7 cellular contexts compared by ENCODE assay signal in the genomic region with DNA sequence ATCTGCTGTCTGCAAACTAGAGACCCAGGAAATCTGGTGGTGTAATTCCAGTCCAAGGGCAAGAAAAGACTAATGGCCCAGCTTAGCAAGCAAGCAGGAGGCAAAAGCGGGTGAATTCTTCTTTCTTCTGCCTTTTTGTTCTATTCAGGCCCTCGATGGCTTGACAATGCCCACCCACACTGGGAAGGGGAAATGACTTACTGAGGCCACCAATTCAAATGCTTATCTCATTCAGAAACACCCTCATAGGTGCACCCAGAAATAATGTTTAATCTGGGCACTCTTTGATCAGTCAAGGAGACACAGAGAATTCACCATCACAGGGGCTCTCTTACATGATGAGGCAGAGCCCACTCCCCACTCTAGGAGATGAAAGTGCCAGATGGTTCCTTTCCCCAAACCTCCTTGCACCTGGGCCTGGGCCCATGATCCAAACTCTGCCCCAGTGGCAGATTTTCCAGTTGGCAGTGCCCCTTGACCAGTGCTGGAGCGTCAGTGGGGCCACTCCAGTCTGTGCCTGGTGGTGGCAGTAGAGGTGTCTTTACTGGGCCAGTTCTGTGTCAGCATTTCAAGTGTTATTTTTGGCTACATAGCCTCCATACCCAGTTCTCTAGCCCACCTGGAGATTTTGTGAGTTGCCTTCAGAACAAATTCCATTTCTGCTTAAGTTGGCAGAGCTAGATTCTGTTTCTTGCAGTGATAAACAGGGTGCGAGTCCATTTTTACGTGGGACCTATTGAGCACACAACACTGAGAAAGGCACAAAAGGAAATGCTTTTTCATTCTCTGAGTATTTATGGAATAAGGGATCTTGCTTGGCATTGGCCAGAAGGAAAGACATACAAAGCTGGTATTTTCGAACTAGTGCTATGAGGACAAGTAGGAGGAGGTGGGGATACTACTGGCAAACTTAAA. TPM values are rescaled to one million over a fixed set of nuclear protein-coding genes. Genes with fewer than 3 reads are reported as not detected.
A peak's percentile ranks its signal among the peaks of the same experiment; 100 is the strongest.
DNase-seq lines count a peak whose midpoint lies in the region; ATAC-seq, FAIRE-seq and TF ChIP-seq lines count a peak whose summit lies in the region.

No MANE protein-coding gene starts in this region.

- no peak overlapping the region for H3K56ac ChIP-seq in H1 (replicated peaks; ENCODE audit: insufficient read length, low read depth, low read length)

- H3K18ac ChIP-seq in H1 (ENCODE audit: extremely low read depth, low read length), result no peak overlapping the region

- H4K5ac ChIP-seq in H1 (ENCODE audit: insufficient read length, low read depth, low read length), result no peak overlapping the region

- FAIRE-seq in H1 (lab: Jason Lieb, UNC), result peak; percentile 96

- H3K4me2 ChIP-seq in H1 (ENCODE audit: insufficient read depth in 1 of 2, low read depth in 2 of 2, low read length in 2 of 2), result peak overlapping the region in 1 of 2 experiments; percentile 14; a peak in 2 of 4 replicates

- H3K27me3 ChIP-seq in H1 (replicated peaks in 1 of 4; ENCODE audit: control insufficient read depth in 3 of 4, extremely low read depth in 1 of 4, insufficient read depth in 3 of 4, low read length in 3 of 4), result peaks cover 0 to 6% (median 4%) of the 10 kb centered on the region in 4 experiments; a peak in 3 of 7 replicates

- H2AK5ac ChIP-seq in H1 (ENCODE audit: low read depth, low read length), result no peak overlapping the region

- no peaks in the 10 kb centered on the region; the same call in 1 of the 2 replicates for H3K23me2 ChIP-seq in H1 (ENCODE audit: low read depth, low read length)

- peaks cover 0 to 2% of the 10 kb centered on the region in 2 experiments for H4K20me1 ChIP-seq in H1 (replicated peaks in 1 of 2; ENCODE audit: control insufficient read depth in 1 of 2, insufficient read depth in 2 of 2, low read length in 2 of 2)

- no peak overlapping the region for H2BK120ac ChIP-seq in H1 (replicated peaks; ENCODE audit: low read depth, low read length)

- no peaks in the 10 kb centered on the region for H3K79me2 ChIP-seq in H1 (ENCODE audit: control insufficient read depth in 1 of 2, insufficient read depth in 2 of 2, low read length in 2 of 2)

- H2BK12ac ChIP-seq in H1 (ENCODE audit: low read depth, low read length), result 0 out of 2 replicates have a peak overlapping the region, but pooled peaks have one; percentile 2

- H4K91ac ChIP-seq in H1 (replicated peaks; ENCODE audit: insufficient read length, low read length), result no peak overlapping the region

- 0 out of 2 replicates have a peak overlapping the region, but pooled peaks have one; percentile 8 for H2BK5ac ChIP-seq in H1 (ENCODE audit: low read depth, low read length)

- H3K4me3 ChIP-seq in H1 (ENCODE audit: extremely low read depth in 1 of 4, insufficient read depth in 2 of 4, low read depth in 3 of 4, low read length in 4 of 4), result no peak overlapping the region

- H3K9me3 ChIP-seq in H1 (ENCODE audit: insufficient read depth in 2 of 2, low read depth in 1 of 2, low read length in 1 of 2), result no peaks in the 10 kb centered on the region

- H3K14ac ChIP-seq in H1 (ENCODE audit: insufficient read length), result no peak overlapping the region

- TF ChIP-seq CTCF in GM10248 (IDR thresholded peaks at IDR 0.05; ENCODE audit: control extremely low read depth, extremely low read depth, low read depth, missing control alignments) (peak; percentile 33), H1 (IDR thresholded peaks at IDR 0.05; ENCODE audit: control extremely low read depth in 1 of 3, insufficient read depth in 1 of 3, low read depth in 1 of 3, low read length in 3 of 3) (peak; percentile 76 to 79 (median 77))

- peak; percentile 70 to 80 for TF ChIP-seq RAD21 in H1 (IDR thresholded peaks at IDR 0.05 in 1 of 2, conservative IDR thresholded peaks at IDR 0.05 in 1 of 2; ENCODE audit: low read depth in 2 of 2, low read length in 2 of 2)

- no peaks in the 10 kb centered on the region for H3K79me1 ChIP-seq in H1 (ENCODE audit: low read depth, low read length)

- no peak overlapping the region for H4K8ac ChIP-seq in H1 (ENCODE audit: extremely low read depth, insufficient read depth, low read length)

- DNase-seq in GM10248 (ENCODE audit: extremely low spot score) (peak; percentile 26), LHCN-M2 (ENCODE audit: low read depth) (peak; percentile 28), H1 (ENCODE audit: low read depth in 1 of 2, low spot score in 2 of 2) (peak in 1 of 2 experiments; percentile 69), NCI-H187 treated with DMSO at 0.1 percent for 48 hours (lab: John Stamatoyannopoulos, UW) (no peak)
- DNase-seq in stimulated activated naive CD8-positive, alpha-beta T cell treated with anti-CD3 and anti-CD28 coated beads, Interleukin-15, Interleukin-2, amounts not matched to agents 100 U/mL and 50 U/mL, for 24 hours, result peak; percentile 12

- H3K27ac ChIP-seq in H1 (ENCODE audit: low read depth, low read length), result no peak overlapping the region

- no peaks in the 10 kb centered on the region for H3K36me3 ChIP-seq in H1 (ENCODE audit: control insufficient read depth in 2 of 4, insufficient read depth in 4 of 4, low read length in 3 of 4)

- H2AFZ ChIP-seq in H1 (ENCODE audit: low read length), result no peak overlapping the region

- H2BK20ac ChIP-seq in H1 (ENCODE audit: low read length), result no peak overlapping the region

- TF ChIP-seq POLR2A in H1 (IDR thresholded peaks at IDR 0.05; ENCODE audit: control extremely low read depth in 1 of 2, low read depth in 2 of 2, low read length in 2 of 2), result no peak

- peaks cover 0 to 9% (median 4%) of the 10 kb centered on the region in 4 experiments; a peak in 4 of 7 replicates for H3K4me1 ChIP-seq in H1 (replicated peaks in 1 of 4; ENCODE audit: control insufficient read depth in 3 of 4, insufficient read depth in 4 of 4, low read length in 3 of 4)

- POLR2A ChIA-PET in GM10248 (lab: Yijun Ruan, JAX), result no interaction called here
- POLR2A ChIA-PET in H1 (lab: Charles Lee; ENCODE audit: partially characterized antibody), result no interaction called here

- peak; percentile 74 for ATAC-seq in GM21390 (IDR thresholded peaks at IDR 0.05; ENCODE audit: unreplicated experiment)
- peak; percentile 59 for ATAC-seq in stimulated activated naive CD8-positive, alpha-beta T cell treated with anti-CD3 and anti-CD28 coated beads, Interleukin-15, Interleukin-2, amounts not matched to agents 100 U/mL and 50 U/mL, for 24 hours
- ATAC-seq in HG02970 (IDR thresholded peaks at IDR 0.05; ENCODE audit: low FRiP score, unreplicated experiment), result no peak

- H3K9ac ChIP-seq in H1 (replicated peaks in 1 of 4; ENCODE audit: extremely low read depth in 1 of 4, low read depth in 3 of 4, low read length in 3 of 4), result no peak overlapping the region

- H3K4ac ChIP-seq in H1 (replicated peaks; ENCODE audit: insufficient read length, low read depth, low read length), result no peak overlapping the region

- H3K23ac ChIP-seq in H1 (ENCODE audit: insufficient read length), result no peak overlapping the region

- no peak for TF ChIP-seq EP300 in H1 (IDR thresholded peaks at IDR 0.05; ENCODE audit: borderline replicate concordance in 1 of 2, low read depth in 2 of 2, low read length in 2 of 2)

- no peak overlapping the region for H2BK15ac ChIP-seq in H1 (ENCODE audit: low read length)

- CTCF ChIA-PET in GM10248 (lab: Yijun Ruan, JAX), result interaction anchor here (0.8 to 1.5 kb wide), 4 partner anchors 24 to 91 kb away, joined by 3 to 5 read pairs (median 4); no protein-coding TSS in a partner anchor
- CTCF ChIA-PET in H1 (lab: Charles Lee; ENCODE audit: partially characterized antibody), result interaction anchor here (0.6 to 8.6 kb wide), 25 partner anchors 8 to 177 kb away, joined by 3 to 73 read pairs (median 4); a partner anchor contains a TSS

- 55% methylated on average over 6 of the region's 6 CpGs; no CpG with 5 or more reads in 1 of the 2 experiments for WGBS in H1 (ENCODE audit: extremely low coverage in 1 of 2, insufficient coverage in 1 of 2, insufficient read length in 1 of 2, insufficient replicate concordance in 2 of 2, low coverage in 1 of 2, low lambda C conversion rate in 2 of 2, missing lambda C conversion rate in 1 of 2), 2 experiments

TF ChIP-seq in H1, 55 proteins besides CTCF, POLR2A, EP300 and RAD21 (continues in another document):
- TF ChIP-seq HDAC6 (IDR thresholded peaks at IDR 0.05; ENCODE audit: low read depth, low read length) (no peak), BACH1 (IDR thresholded peaks at IDR 0.05; ENCODE audit: low read length) (no peak), KDM4A (IDR thresholded peaks at IDR 0.05; ENCODE audit: low read depth, low read length, severe bottlenecking) (no peak), SUZ12 (IDR thresholded peaks at IDR 0.05; ENCODE audit: low read length) (no peak), FOSL1 (IDR thresholded peaks at IDR 0.05; ENCODE audit: insufficient read depth, low read depth, low read length) (no peak), TAF7 (optimal IDR thresholded peaks at IDR 0.05; ENCODE audit: borderline replicate concordance, low read depth, low read length) (no peak), BCL11A (IDR thresholded peaks at IDR 0.05; ENCODE audit: low read depth in 2 of 2, low read length in 2 of 2) (no peak), TCF12 (IDR thresholded peaks at IDR 0.05; ENCODE audit: low read depth, low read length) (0 out of 2 replicates have a peak, but pooled peaks have one; percentile 39), CREB1 (IDR thresholded peaks at IDR 0.05) (no peak), MAFK (IDR thresholded peaks at IDR 0.05; ENCODE audit: low read depth, low read length) (peak; percentile 59; the same call in 1 of the 2 replicates)

RNA-seq across cellular contexts. Expression of a gene that starts 7.5 kb away (rescaled TPM):
- total RNA-seq in LHCN-M2 (2014; rRNA removed), result 0.45 and 1.4 TPM in 2 replicates
- 1.9 TPM for polyA plus RNA-seq in LHCN-M2 (2012)
- total RNA-seq in H1 (2021; fragmentation: NEBNext Ultra II Directional; extraction: Animal tissue kit (Norgen Biotek cat#: 25700)), result 1.6 and 1.7 TPM in 2 replicates
- 0.47 and 0.63 TPM in 2 replicates for polyA plus RNA-seq in H1 (2011; rRNA removed)
- 1.1 TPM for polyA plus RNA-seq in H1 (2011; cell fraction: cytosol; rRNA removed)
- polyA plus RNA-seq in H1 (2011; cell fraction: nucleus; rRNA removed), result 0.60 TPM
- polyA plus RNA-seq in H1 (2012, experiment 1 of 2), result 0.57 to 1.4 TPM (median 0.73 TPM) in 4 replicates
- polyA plus RNA-seq in H1 (2012, experiment 2 of 2), result 0.28 TPM
- polyA plus RNA-seq in H1 (2013, experiment 1 of 2), result 1.2 TPM
- polyA plus RNA-seq in H1 (2013, experiment 2 of 2), result 1.2 TPM
- polyA minus RNA-seq in H1 (2011; rRNA and poly(A)+ RNA removed), result 0.78 and 1.4 TPM in 2 replicates
- 0.51 TPM for polyA minus RNA-seq in H1 (2011; cell fraction: cytosol; rRNA and poly(A)+ RNA removed)
- polyA minus RNA-seq in H1 (2011; cell fraction: nucleus; rRNA and poly(A)+ RNA removed), result 1.1 TPM

RNA-seq across cellular contexts. Expression of a gene that starts 32.9 kb away (rescaled TPM):
- total RNA-seq in LHCN-M2 (2014; rRNA removed), result 4.8 and 7.9 TPM in 2 replicates
- 2.1 TPM for polyA plus RNA-seq in LHCN-M2 (2012)
- total RNA-seq in H1 (2021; fragmentation: NEBNext Ultra II Directional; extraction: Animal tissue kit (Norgen Biotek cat#: 25700)), result 11.9 and 13.0 TPM in 2 replicates
- 1.8 and 3.6 TPM in 2 replicates for polyA plus RNA-seq in H1 (2011; rRNA removed)
- polyA plus RNA-seq in H1 (2011; cell fraction: cytosol; rRNA removed), result 4.7 TPM
- polyA plus RNA-seq in H1 (2011; cell fraction: nucleus; rRNA removed), result 2.8 TPM
- polyA plus RNA-seq in H1 (2012, experiment 1 of 2), result 5.9 to 10.6 TPM (median 8.3 TPM) in 4 replicates
- polyA plus RNA-seq in H1 (2012, experiment 2 of 2), result 0.46 TPM
- polyA plus RNA-seq in H1 (2013, experiment 1 of 2), result 5.9 TPM
- 6.0 TPM for polyA plus RNA-seq in H1 (2013, experiment 2 of 2)
- 9.8 and 13.9 TPM in 2 replicates for polyA minus RNA-seq in H1 (2011; rRNA and poly(A)+ RNA removed)
- 3.7 TPM for polyA minus RNA-seq in H1 (2011; cell fraction: cytosol; rRNA and poly(A)+ RNA removed)
- polyA minus RNA-seq in H1 (2011; cell fraction: nucleus; rRNA and poly(A)+ RNA removed), result 20.9 TPM
